In genomic region chr6:79949235-79949634, GRCh38 we compare ENCODE assay signal across 8 cellular contexts. TPM values are rescaled to one million over a fixed set of nuclear protein-coding genes. Genes with fewer than 3 reads are reported as not detected.
A peak's percentile ranks its signal among the peaks of the same experiment; 100 is the strongest.
DNase-seq lines count a peak whose midpoint lies in the region; ATAC-seq and TF ChIP-seq lines count a peak whose summit lies in the region.

No MANE protein-coding gene starts in this region.

- H3K27ac ChIP-seq in Panc1 (ENCODE audit: low read length) = no peak overlapping the region
- H3K27ac ChIP-seq in adrenal gland = no peak overlapping the region

- CTCF ChIA-PET in Panc1 (lab: Charles Lee) = interaction anchor here (0.5 to 0.6 kb wide), 2 partner anchors 55 to 416 kb away, joined by 3 to 4 read pairs; no protein-coding TSS in a partner anchor

- BruUV-seq in Panc1 (replicated peaks; lab: Mats Ljungman, UMichigan) = no TSS peak

- TF ChIP-seq CTCF in Panc1 (IDR thresholded peaks at IDR 0.05) (peak; percentile 73), adrenal gland (IDR thresholded peaks at IDR 0.05) (peak; percentile 19 to 50 (median 38))

- H3K4me1 ChIP-seq in Panc1 (ENCODE audit: control insufficient read depth, insufficient read depth, low read length) (no peaks in the 10 kb centered on the region), adrenal gland (replicated peaks in 1 of 2) (peaks cover 0 to 13% of the 10 kb centered on the region in 2 donors)

- in situ Hi-C loops in KBM-7 (cut with MboI; ENCODE audit: low pct_unique_long_range_greater_than_20kb, low sequenced_read_pairs) = no loop called here
- in situ Hi-C loops in Panc1 (cut with HindIII; ENCODE audit: low pct_unique_long_range_greater_than_20kb, low sequenced_read_pairs) = no loop called here

- POLR2A ChIA-PET in Panc1 (lab: Charles Lee) = no interaction called here

- no peak for TF ChIP-seq POLR2A in adrenal gland (IDR thresholded peaks at IDR 0.05)

- H3K9me3 ChIP-seq in Panc1 (ENCODE audit: control insufficient read depth, insufficient read depth, low read depth, low read length) (no peaks in the 10 kb centered on the region), adrenal gland (replicated peaks in 1 of 3) (no peaks in the 10 kb centered on the region)

- peak; percentile 16 for DNase-seq in NK-92 treated with Interleukin-12 subunit alpha and Interleukin-12 subunit beta, amount 100 ng/mL, for 24 hours (lab: John Stamatoyannopoulos, UW)
- no peak for DNase-seq in NK-92 (lab: John Stamatoyannopoulos, UW; ENCODE audit: unreplicated experiment)
- peak; percentile 65 for DNase-seq in KBM-7
- DNase-seq in Panc1 (ENCODE audit: low read depth, low spot score) = peak; percentile 20
- DNase-seq in adrenal gland = peak; percentile 24 to 78 (median 42)
- peak; percentile 61 for DNase-seq in iPS-NIHi7 (ENCODE audit: extremely low spot score)
- DNase-seq in stimulated activated CD8-positive, alpha-beta memory T cell treated with anti-CD3 and anti-CD28 coated beads, Interleukin-12 subunit alpha, Interleukin-12 subunit beta, amount 100 ng/mL, for 1 hour (ENCODE audit: low read depth) = peak; percentile 25

- ATAC-seq in GM21515 (IDR thresholded peaks at IDR 0.05; ENCODE audit: unreplicated experiment) = peak; percentile 58
- ATAC-seq in Panc1 = peak; percentile 77

- H3K27me3 ChIP-seq in Panc1 (ENCODE audit: control insufficient read depth, insufficient read depth, low read length) = peaks cover 12% of the 10 kb centered on the region; the same call in 1 of the 2 replicates
- H3K27me3 ChIP-seq in adrenal gland = peaks cover 18% of the 10 kb centered on the region

- H3K4me3 ChIP-seq in Panc1 (ENCODE audit: low read depth in 2 of 2, low read length in 2 of 2) (no peak overlapping the region), adrenal gland (no peak overlapping the region)

- H3K36me3 ChIP-seq in Panc1 (ENCODE audit: control insufficient read depth, insufficient read depth, low read length) = no peaks in the 10 kb centered on the region
- H3K36me3 ChIP-seq in adrenal gland (replicated peaks in 1 of 2) = no peaks in the 10 kb centered on the region

- 12 to 17% (median 14%) methylated on average over 6 of the region's 6 CpGs for WGBS in adrenal gland, 4 donors

- intact Hi-C loops in Panc1 (cut with micrococcal nuclease; ENCODE audit: unreplicated experiment) = loop anchor here (1.0 kb wide), 1 partner anchor 145 kb away; no protein-coding TSS in a partner anchor
- intact Hi-C loops in adrenal gland (cut with DNase I) = loop anchor here (5.0 to 10.0 kb wide), 2 partner anchors 143 to 146 kb away; no protein-coding TSS in a partner anchor

RNA-seq across cellular contexts. Expression of gene ELOVL4, which starts 1.9 kb away (rescaled TPM):
- 0.41 TPM for total RNA-seq in Panc1 (2021; ENCODE audit: unreplicated experiment)
- polyA plus RNA-seq in Panc1 (2012; ENCODE audit: insufficient read length) = 0.27 TPM
- 1 to 10 TPM in 1 of 8 donors, under 1 TPM in 6, not detected in 1; 0.11 to 1.5 (median 0.46) TPM for total RNA-seq in adrenal gland
- polyA plus RNA-seq in adrenal gland = 1 to 10 TPM in 1 of 3 donors, under 1 TPM in 2; 0.40 to 2.1 (median 0.80) TPM

RNA-seq across cellular contexts. Expression of gene TTK, which starts 55.2 kb away (rescaled TPM):
- total RNA-seq in Panc1 (2021; ENCODE audit: unreplicated experiment) = 35.5 TPM
- polyA plus RNA-seq in Panc1 (2012; ENCODE audit: insufficient read length) = 6.8 TPM
- 1 to 10 TPM in 4 of 8 donors, under 1 TPM in 4; 0.12 to 4.1 (median 1.0) TPM for total RNA-seq in adrenal gland
- polyA plus RNA-seq in adrenal gland = 1 to 10 TPM in 1 of 3 donors, under 1 TPM in 2; 0.24 to 1.6 (median 0.37) TPM
